Comparison of ENCODE assay signal across 9 cellular contexts in the genomic region with DNA sequence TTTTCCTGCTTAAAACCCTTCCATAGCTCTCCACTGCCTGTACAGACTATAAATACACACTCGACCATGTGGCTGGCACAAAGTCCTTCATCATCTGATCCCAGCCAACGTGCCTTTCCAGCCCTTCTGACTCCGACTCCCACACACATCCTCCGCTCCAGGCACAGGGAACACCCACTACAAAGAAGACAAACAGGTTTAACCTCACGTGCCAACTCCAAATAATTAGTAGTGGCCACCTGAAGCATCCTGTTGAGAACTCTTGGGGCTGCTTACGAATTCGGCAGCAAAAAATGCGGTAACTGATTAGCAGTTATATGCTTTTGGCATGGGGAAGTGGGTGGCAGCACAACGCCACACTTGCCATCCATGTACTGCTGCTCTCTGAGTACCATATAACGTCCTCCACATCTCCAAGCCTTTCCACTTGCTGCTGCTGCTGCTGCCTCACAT. TPM values are rescaled to one million over a fixed set of nuclear protein-coding genes. Genes with fewer than 3 reads are reported as not detected.
DNase-seq lines count a peak whose midpoint lies in the region; ATAC-seq and TF ChIP-seq lines count a peak whose summit lies in the region.
"Had no signal": no experiment of that assay in that cellular context is flagged by ENCODE, and none has a peak within 500 bp of the region (broad histone marks: within the 10 kb centered on the region; RNA-seq: fewer than 3 reads in every experiment).

No MANE protein-coding gene starts in this region.

- TF ChIP-seq POLR2A in stomach (IDR thresholded peaks at IDR 0.05), result no peak

- H3K9me2 ChIP-seq in Karpas-422 (replicated peaks; ENCODE audit: insufficient read depth, low read length), result no peaks in the 10 kb centered on the region

- H3K9me3 ChIP-seq in Karpas-422 (ENCODE audit: low read length), result no peaks in the 10 kb centered on the region
- H3K9me3 ChIP-seq in iPS-20b (ENCODE audit: insufficient read depth, low read depth, low read length), result no peaks in the 10 kb centered on the region
- no peaks in the 10 kb centered on the region for H3K9me3 ChIP-seq in stomach
- H3K9me3 ChIP-seq: SJSA1 had no signal

- in situ Hi-C loops in brain microvascular endothelial cell (cut with HindIII; ENCODE audit: low pct_ligation_motif_present, low sequenced_read_pairs), result no loop called here
- in situ Hi-C loops in GM13976 (cut with MboI; ENCODE audit: low sequenced_read_pairs, unreplicated experiment), result no loop called here

- DNase-seq in Karpas-422, result peak; percentile 24
- DNase-seq in brain microvascular endothelial cell, result peak; percentile 7
- peak; percentile 36 for DNase-seq in stomach
- no peak for DNase-seq in activated T-cell treated with anti-CD3 and anti-CD28 coated beads for 4 hours
- DNase-seq in GM13976 (ENCODE audit: low spot score), result no peak
- no peak for DNase-seq in H4 (ENCODE audit: low spot score)

- H3K4me2 ChIP-seq in Karpas-422 (ENCODE audit: low read depth, low read length, poor library complexity, severe bottlenecking), result no peak overlapping the region

- no peak overlapping the region for H2AFZ ChIP-seq in Karpas-422 (ENCODE audit: low read length)

- no peak for TF ChIP-seq EP300 in stomach (IDR thresholded peaks at IDR 0.05)

- intact Hi-C loops in stomach (cut with DNase I; ENCODE audit: low total_unique reads), result no loop called here

- WGBS in stomach, 5 donors, result 44 to 53% (median 52%) methylated on average over 10 of the region's 10 CpGs

- no peaks in the 10 kb centered on the region for H3K79me2 ChIP-seq in Karpas-422 (ENCODE audit: low read length)

- H3K36me3 ChIP-seq in Karpas-422 (ENCODE audit: insufficient read depth, low read length) (no peaks in the 10 kb centered on the region), brain microvascular endothelial cell (replicated peaks) (peaks cover 2% of the 10 kb centered on the region), iPS-20b (ENCODE audit: insufficient read depth, low read depth, low read length) (no peaks in the 10 kb centered on the region), stomach (no peaks in the 10 kb centered on the region)

- no peaks in the 10 kb centered on the region for H4K20me1 ChIP-seq in Karpas-422 (ENCODE audit: insufficient read depth, low read depth, low read length)

- no peak overlapping the region for H3K9ac ChIP-seq in Karpas-422 (ENCODE audit: low read length)
- peak overlapping the region; percentile 21; the same call in 1 of the 2 replicates for H3K9ac ChIP-seq in iPS-20b (ENCODE audit: low read depth, low read length)

- H3K27me3 ChIP-seq in Karpas-422 (ENCODE audit: low read length) (no peaks in the 10 kb centered on the region), brain microvascular endothelial cell (replicated peaks) (no peaks in the 10 kb centered on the region), iPS-20b (ENCODE audit: insufficient read depth, low read length) (no peaks in the 10 kb centered on the region), stomach (no peaks in the 10 kb centered on the region)
- H3K27me3 ChIP-seq: SJSA1 had no signal

- H3K4me1 ChIP-seq in Karpas-422 (ENCODE audit: low read length) (no peaks in the 10 kb centered on the region), iPS-20b (ENCODE audit: insufficient read depth, low read length) (peaks cover 20% of the 10 kb centered on the region), stomach (peaks cover 7 to 28% (median 13%) of the 10 kb centered on the region in 4 donors)

- no peak overlapping the region for H3K27ac ChIP-seq in Karpas-422 (ENCODE audit: low read length)
- H3K27ac ChIP-seq in brain microvascular endothelial cell, result no peak overlapping the region
- H3K27ac ChIP-seq in iPS-20b (ENCODE audit: low read length), result no peak overlapping the region
- H3K27ac ChIP-seq in stomach, result peak overlapping the region in 2 of 5 donors; percentile 1 to 32
- H3K27ac ChIP-seq: SJSA1 had no signal

- ATAC-seq in HG03571 (IDR thresholded peaks at IDR 0.05; ENCODE audit: unreplicated experiment), result no peak

- H3K4me3 ChIP-seq in Karpas-422 (ENCODE audit: low read length) (no peak overlapping the region), brain microvascular endothelial cell (ENCODE audit: low read depth, low read length) (no peak overlapping the region), iPS-20b (ENCODE audit: low read length) (peak overlapping the region; percentile 13; the same call in 1 of the 2 replicates), stomach (no peak overlapping the region)
- H3K4me3 ChIP-seq: SJSA1 had no signal

- TF ChIP-seq CTCF in brain microvascular endothelial cell (IDR thresholded peaks at IDR 0.05; ENCODE audit: low read depth, low read length, missing control alignments), result no peak
- TF ChIP-seq CTCF in stomach (IDR thresholded peaks at IDR 0.05), result no peak
- TF ChIP-seq CTCF in GM13976 (IDR thresholded peaks at IDR 0.05; ENCODE audit: borderline replicate concordance, control extremely low read depth, extremely low read depth, insufficient read depth, missing control alignments), result no peak

RNA-seq across cellular contexts. Expression of gene SPIRE1, which starts 12.1 kb away (rescaled TPM):
- total RNA-seq in Karpas-422 (2014; rRNA removed; shearing (Covaris generic); ENCODE audit: low replicate concordance), result 2.5 and 7.3 TPM in 2 replicates
- total RNA-seq in stomach, result 10 to 100 TPM in 3 of 5 donors, 1 to 10 TPM in 2; 4.1 to 24.4 (median 23.7) TPM
- 1 to 10 TPM; 3.1 to 9.9 (median 6.9) TPM for polyA plus RNA-seq in stomach
- total RNA-seq in H4 (2014; rRNA removed; shearing (Covaris generic)), result 8.9 and 10.7 TPM in 2 replicates

RNA-seq across cellular contexts. Expression of gene CEP76, which starts 56.7 kb away (rescaled TPM):
- total RNA-seq in Karpas-422 (2014; rRNA removed; shearing (Covaris generic); ENCODE audit: low replicate concordance), result 13.1 and 13.5 TPM in 2 replicates
- total RNA-seq in stomach, result 10 to 100 TPM in 4 of 5 donors, 1 to 10 TPM in 1; 4.6 to 57.2 (median 27.2) TPM
- 1 to 10 TPM; 2.4 to 4.1 (median 2.7) TPM for polyA plus RNA-seq in stomach
- total RNA-seq in H4 (2014; rRNA removed; shearing (Covaris generic)), result 12.3 and 13.2 TPM in 2 replicates

RNA-seq across cellular contexts. Expression of gene PSMG2, which starts 57.1 kb away (rescaled TPM):
- 51.1 and 125 TPM in 2 replicates for total RNA-seq in Karpas-422 (2014; rRNA removed; shearing (Covaris generic); ENCODE audit: low replicate concordance)
- 10 to 100 TPM; 11.6 to 78.8 (median 20.1) TPM for total RNA-seq in stomach
- polyA plus RNA-seq in stomach, result 100 to 1,000 TPM in 2 of 3 donors, 10 to 100 TPM in 1; 82.6 to 106 (median 104) TPM
- 142 and 149 TPM in 2 replicates for total RNA-seq in H4 (2014; rRNA removed; shearing (Covaris generic))

Comparison
In these comparisons a context has a peak if more than half of its experiments do, and no peak if none do; other contexts are left out.
1. DNase-seq: peak in Karpas-422 (single experiment), brain microvascular endothelial cell (single experiment) and stomach (single experiment); none in activated T-cell treated with anti-CD3 and anti-CD28 coated beads for 4 hours (single experiment), GM13976 (single experiment) and H4 (single experiment).